In genomic region chrX:71563921-71564320, GRCh38 we compare ENCODE assay signal across 1 cellular context.
TF ChIP-seq lines count a peak whose summit lies in the region.

No MANE protein-coding gene starts in this region.

TF ChIP-seq in HepG2, 621 proteins besides CTCF, POLR2A, EP300 and RAD21:
- TF ChIP-seq ZNF142 (CRISPR knock-in tag; IDR thresholded peaks at IDR 0.05) = no peak
- TF ChIP-seq FOXC1 (CRISPR knock-in tag; IDR thresholded peaks at IDR 0.05; ENCODE audit: borderline replicate concordance) = no peak
- TF ChIP-seq ZNF761 (CRISPR knock-in tag; conservative IDR thresholded peaks at IDR 0.05) = no peak
- TF ChIP-seq HOXA7 (CRISPR knock-in tag; IDR thresholded peaks at IDR 0.05) = no peak
- no peak for TF ChIP-seq ZMAT5 (CRISPR knock-in tag; IDR thresholded peaks at IDR 0.05; ENCODE audit: borderline replicate concordance, low read depth)
- TF ChIP-seq THAP11 (CRISPR knock-in tag; IDR thresholded peaks at IDR 0.05) = no peak
- no peak for TF ChIP-seq TBX3 (IDR thresholded peaks at IDR 0.05; ENCODE audit: borderline replicate concordance)
- TF ChIP-seq ZNF343 (CRISPR knock-in tag; IDR thresholded peaks at IDR 0.05) = no peak
- no peak for TF ChIP-seq SAFB2 (CRISPR knock-in tag; IDR thresholded peaks at IDR 0.05; ENCODE audit: borderline replicate concordance, low read depth)
- TF ChIP-seq ZHX1 (CRISPR knock-in tag; IDR thresholded peaks at IDR 0.05; ENCODE audit: low read depth) = no peak
- TF ChIP-seq IKZF5 (CRISPR knock-in tag; IDR thresholded peaks at IDR 0.05) = no peak
- TF ChIP-seq ZNF468 (CRISPR knock-in tag; IDR thresholded peaks at IDR 0.05) = no peak
- no peak for TF ChIP-seq ZNF446 (CRISPR knock-in tag; IDR thresholded peaks at IDR 0.05)
- TF ChIP-seq ZNF841 (CRISPR knock-in tag; IDR thresholded peaks at IDR 0.05; ENCODE audit: borderline replicate concordance) = no peak
- TF ChIP-seq FIP1L1 (IDR thresholded peaks at IDR 0.05; ENCODE audit: borderline replicate concordance, insufficient read depth, low read depth, low read length) = no peak
- no peak for TF ChIP-seq DR1 (CRISPR knock-in tag; IDR thresholded peaks at IDR 0.05)
- TF ChIP-seq PHF20 (CRISPR knock-in tag; IDR thresholded peaks at IDR 0.05) = no peak
- TF ChIP-seq GATAD2A (CRISPR knock-in tag; IDR thresholded peaks at IDR 0.05) = no peak
